38 cellular contexts compared by ENCODE assay signal in genomic region chr15:26045516-26045915, GRCh38.
"Had no signal": no experiment of that assay in that cellular context is flagged by ENCODE, and none has a peak within 500 bp of the region (broad histone marks: within the 10 kb centered on the region; RNA-seq: fewer than 3 reads in every experiment).

No MANE protein-coding gene starts in this region.

- H3K9me3 Mint-ChIP-seq: activated naive CD4-positive, alpha-beta T cell treated with anti-CD3 and anti-CD28 coated beads, Interleukin-2, amount 10 ng/mL, durations not matched to agents 7 days and 5 days; activated naive CD4-positive, alpha-beta T cell treated with anti-CD3 and anti-CD28 coated beads, Interleukin-2, amount 50 U/mL, for 24 hours; activated naive CD4-positive, alpha-beta T cell treated with anti-CD3 and anti-CD28 coated beads, Interleukin-2, amount 50 U/mL, for 72 hours; activated naive CD8-positive, alpha-beta T cell treated with anti-CD3 and anti-CD28 coated beads, Interleukin-2, amount 10 ng/mL, durations not matched to agents 7 days and 5 days; activated naive CD8-positive, alpha-beta T cell treated with anti-CD3 and anti-CD28 coated beads, Interleukin-2, amount 50 U/mL, for 24 hours; activated T-cell treated with anti-CD3 and anti-CD28 coated beads, Interleukin-2, amount 50 U/mL, for 24 hours; activated T-cell treated with anti-CD3 and anti-CD28 coated beads, Interleukin-2, amount 50 U/mL, for 4 hours; activated T-cell treated with anti-CD3 and anti-CD28 coated beads, Interleukin-2, amount 50 U/mL, for 72 hours; activated T-helper 1 cell treated with anti-CD3 and anti-CD28 coated beads, Interleukin-12 subunit alpha, Interleukin-12 subunit beta, Interleukin-2, Interleukin-4 antibody, amounts not matched to agents 30 ng/mL and 10 ng/mL and 1 ng/mL, durations not matched to agents 14 hours and 24 hours and 36 hours; activated T-helper 17 cell treated with anti-CD3 and anti-CD28 coated beads, Interleukin-2, amount 50 U/mL, for 72 hours; activated T-helper 2 cell treated with anti-CD3 and anti-CD28 coated beads, Interferon-gamma antibody, Interleukin-2, Interleukin-4, amounts not matched to agents 10 μg/mL and 5 μg/mL and 100 μg/mL, durations not matched to agents 14 hours and 24 hours and 36 hours had no signal

- H3K4me1 ChIP-seq: ascending aorta, body of pancreas, breast epithelium had no signal

- H3K36me3 ChIP-seq: adrenal gland, ascending aorta, brain microvascular endothelial cell, breast epithelium, cardiac muscle cell had no signal

- H3K27me3 ChIP-seq: adrenal gland, ascending aorta, brain microvascular endothelial cell, breast epithelium, cardiac muscle cell had no signal

- H3K27ac Mint-ChIP-seq: activated naive CD4-positive, alpha-beta T cell treated with anti-CD3 and anti-CD28 coated beads for 36 hours; activated naive CD4-positive, alpha-beta T cell treated with anti-CD3 and anti-CD28 coated beads, Interleukin-2, amount 10 ng/mL, durations not matched to agents 7 days and 5 days; activated naive CD4-positive, alpha-beta T cell treated with anti-CD3 and anti-CD28 coated beads, Interleukin-2, amount 50 U/mL, for 24 hours; activated naive CD8-positive, alpha-beta T cell; activated naive CD8-positive, alpha-beta T cell treated with anti-CD3 and anti-CD28 coated beads for 36 hours; activated naive CD8-positive, alpha-beta T cell treated with anti-CD3 and anti-CD28 coated beads, Interleukin-2, amount 10 ng/mL, durations not matched to agents 7 days and 5 days; activated naive CD8-positive, alpha-beta T cell treated with anti-CD3 and anti-CD28 coated beads, Interleukin-2, amount 50 U/mL, for 24 hours; activated T-cell treated with anti-CD3 and anti-CD28 coated beads, Interleukin-2, amount 50 U/mL, for 24 hours; activated T-cell treated with anti-CD3 and anti-CD28 coated beads, Interleukin-2, amount 50 U/mL, for 72 hours; activated T-helper 1 cell treated with anti-CD3 and anti-CD28 coated beads, Interleukin-12 subunit alpha, Interleukin-12 subunit beta, Interleukin-2, Interleukin-4 antibody, amounts not matched to agents 30 ng/mL and 10 ng/mL and 1 ng/mL, durations not matched to agents 14 hours and 24 hours and 36 hours; activated T-helper 17 cell treated with anti-CD3 and anti-CD28 coated beads, Interleukin-2, amount 50 U/mL, for 72 hours; activated T-helper 2 cell treated with anti-CD3 and anti-CD28 coated beads, Interferon-gamma antibody, Interleukin-2, Interleukin-4, amounts not matched to agents 10 μg/mL and 5 μg/mL and 100 μg/mL, durations not matched to agents 14 hours and 24 hours and 36 hours; brain had no signal

- H3K4me1 Mint-ChIP-seq: activated naive CD4-positive, alpha-beta T cell treated with anti-CD3 and anti-CD28 coated beads, Interleukin-2, amount 10 ng/mL, durations not matched to agents 7 days and 5 days; activated naive CD4-positive, alpha-beta T cell treated with anti-CD3 and anti-CD28 coated beads, Interleukin-2, amount 50 U/mL, for 24 hours; activated naive CD8-positive, alpha-beta T cell treated with anti-CD3 and anti-CD28 coated beads for 36 hours; activated naive CD8-positive, alpha-beta T cell treated with anti-CD3 and anti-CD28 coated beads, Interleukin-2, amount 50 U/mL, for 24 hours; activated T-helper 17 cell treated with anti-CD3 and anti-CD28 coated beads, Interleukin-2, amount 50 U/mL, for 72 hours; central memory CD8-positive, alpha-beta T cell had no signal

- H3K9me3 ChIP-seq: adrenal gland, ascending aorta, body of pancreas, breast epithelium had no signal

- H3K4me3 Mint-ChIP-seq: activated naive CD4-positive, alpha-beta T cell treated with anti-CD3 and anti-CD28 coated beads for 36 hours; activated naive CD4-positive, alpha-beta T cell treated with anti-CD3 and anti-CD28 coated beads, Interleukin-2, amount 10 ng/mL, durations not matched to agents 7 days and 5 days; activated naive CD4-positive, alpha-beta T cell treated with anti-CD3 and anti-CD28 coated beads, Interleukin-2, amount 50 U/mL, for 24 hours; activated naive CD8-positive, alpha-beta T cell; activated naive CD8-positive, alpha-beta T cell treated with anti-CD3 and anti-CD28 coated beads for 36 hours; activated naive CD8-positive, alpha-beta T cell treated with anti-CD3 and anti-CD28 coated beads, Interleukin-2, amount 10 ng/mL, durations not matched to agents 7 days and 5 days; activated naive CD8-positive, alpha-beta T cell treated with anti-CD3 and anti-CD28 coated beads, Interleukin-2, amount 50 U/mL, for 24 hours; activated T-cell treated with anti-CD3 and anti-CD28 coated beads, Interleukin-2, amount 50 U/mL, for 24 hours; activated T-cell treated with anti-CD3 and anti-CD28 coated beads, Interleukin-2, amount 50 U/mL, for 4 hours; activated T-cell treated with anti-CD3 and anti-CD28 coated beads, Interleukin-2, amount 50 U/mL, for 72 hours; activated T-helper 1 cell treated with anti-CD3 and anti-CD28 coated beads, Interleukin-12 subunit alpha, Interleukin-12 subunit beta, Interleukin-2, Interleukin-4 antibody, amounts not matched to agents 30 ng/mL and 10 ng/mL and 1 ng/mL, durations not matched to agents 14 hours and 24 hours and 36 hours; activated T-helper 17 cell treated with anti-CD3 and anti-CD28 coated beads, Interleukin-2, amount 50 U/mL, for 72 hours; brain; central memory CD8-positive, alpha-beta T cell had no signal

- H3K36me3 Mint-ChIP-seq: activated naive CD4-positive, alpha-beta T cell treated with anti-CD3 and anti-CD28 coated beads, Interleukin-2, amount 10 ng/mL, durations not matched to agents 7 days and 5 days; activated naive CD4-positive, alpha-beta T cell treated with anti-CD3 and anti-CD28 coated beads, Interleukin-2, amount 50 U/mL, for 24 hours; activated naive CD4-positive, alpha-beta T cell treated with anti-CD3 and anti-CD28 coated beads, Interleukin-2, amount 50 U/mL, for 72 hours; activated naive CD8-positive, alpha-beta T cell; activated naive CD8-positive, alpha-beta T cell treated with anti-CD3 and anti-CD28 coated beads for 36 hours; activated naive CD8-positive, alpha-beta T cell treated with anti-CD3 and anti-CD28 coated beads, Interleukin-2, amount 10 ng/mL, durations not matched to agents 7 days and 5 days; brain had no signal

- H3K4me3 ChIP-seq: adrenal gland, ascending aorta, body of pancreas, breast epithelium, cardiac muscle cell had no signal

- DNase-seq: activated effector memory CD4-positive, alpha-beta T cell treated with anti-CD3 and anti-CD28 coated beads, Interleukin-2, amount 50 U/mL, for 16 hours; activated effector memory CD4-positive, alpha-beta T cell treated with Interleukin-2 at 50 U/mL for 16 hours; activated gamma-delta T cell; activated gamma-delta T cell treated with Interleukin-2 at 50 U/mL for 16 hours; activated naive CD4-positive, alpha-beta T cell; activated naive CD4-positive, alpha-beta T cell treated with anti-CD3 and anti-CD28 coated beads for 36 hours; activated naive CD4-positive, alpha-beta T cell treated with anti-CD3 and anti-CD28 coated beads, Interleukin-2, amount 10 ng/mL, durations not matched to agents 7 days and 5 days; activated naive CD4-positive, alpha-beta T cell treated with anti-CD3 and anti-CD28 coated beads, Interleukin-2, amount 50 U/mL, for 16 hours; activated naive CD4-positive, alpha-beta T cell treated with Interleukin-2 at 50 U/mL for 16 hours; activated naive CD8-positive, alpha-beta T cell treated with anti-CD3 and anti-CD28 coated beads for 36 hours; activated naive CD8-positive, alpha-beta T cell treated with anti-CD3 and anti-CD28 coated beads, Interleukin-2, amount 10 ng/mL, durations not matched to agents 7 days and 5 days; activated naive CD8-positive, alpha-beta T cell treated with anti-CD3 and anti-CD28 coated beads, Interleukin-2, amount 50 U/mL, for 24 hours; activated T-cell treated with anti-CD3 and anti-CD28 coated beads, Interleukin-2, amount 50 U/mL, for 1 hour; activated T-cell treated with anti-CD3 and anti-CD28 coated beads, Interleukin-2, amount 50 U/mL, for 24 hours; activated T-cell treated with anti-CD3 and anti-CD28 coated beads, Interleukin-2, amount 50 U/mL, for 4 hours; activated T-cell treated with anti-CD3 and anti-CD28 coated beads, Interleukin-2, amount 50 U/mL, for 48 hours; activated T-cell treated with anti-CD3 and anti-CD28 coated beads, Interleukin-2, amount 50 U/mL, for 72 hours; adrenal gland; amniotic stem cell; amygdala; anterior cingulate cortex; aorta; body of pancreas; brain microvascular endothelial cell; caudate nucleus; central memory CD4-positive, alpha-beta T cell; cerebellar nuclear complex had no signal

- H3K27ac ChIP-seq: adrenal gland, ascending aorta, body of pancreas, brain microvascular endothelial cell, breast epithelium, cardiac muscle cell had no signal

- H3K27me3 Mint-ChIP-seq: brain; central memory CD8-positive, alpha-beta T cell had no signal

- ATAC-seq: activated naive CD4-positive, alpha-beta T cell treated with anti-CD3 and anti-CD28 coated beads, Interleukin-2, amount 50 U/mL, for 72 hours; activated naive CD8-positive, alpha-beta T cell treated with anti-CD3 and anti-CD28 coated beads, Interleukin-2, amount 50 U/mL, for 24 hours; activated T-cell treated with anti-CD3 and anti-CD28 coated beads, Interleukin-2, amount 50 U/mL, for 4 hours; activated T-cell treated with anti-CD3 and anti-CD28 coated beads, Interleukin-2, amount 50 U/mL, for 72 hours; activated T-helper 17 cell treated with anti-CD3 and anti-CD28 coated beads, Interleukin-2, amount 50 U/mL, for 72 hours; body of pancreas had no signal
